13 cellular contexts compared by ENCODE assay signal in genomic region chr3:12308517-12308916, GRCh38. TPM values are rescaled to one million over a fixed set of nuclear protein-coding genes. Genes with fewer than 3 reads are reported as not detected.
DNase-seq lines count a peak whose midpoint lies in the region; ATAC-seq and TF ChIP-seq lines count a peak whose summit lies in the region.
"Had no signal": no experiment of that assay in that cellular context is flagged by ENCODE, and none has a peak within 500 bp of the region (broad histone marks: within the 10 kb centered on the region; RNA-seq: fewer than 3 reads in every experiment).

No MANE protein-coding gene starts in this region.

- intact Hi-C loops in mammary epithelial cell (cut with micrococcal nuclease), result no loop called here

- H2AK5ac ChIP-seq in mesenchymal stem cell (ENCODE audit: low read length, severe bottlenecking), result no peak overlapping the region

- TF ChIP-seq CTCF in mammary epithelial cell (conservative IDR thresholded peaks at IDR 0.05 in 1 of 2, IDR thresholded peaks at IDR 0.05 in 1 of 2; ENCODE audit: extremely low read depth in 1 of 2, insufficient read depth in 1 of 2, low read depth in 1 of 2, low read length in 2 of 2), result no peak
- TF ChIP-seq CTCF in GM20000 (IDR thresholded peaks at IDR 0.05; ENCODE audit: extremely low read depth, missing control alignments), result no peak
- TF ChIP-seq CTCF in WTC11 (IDR thresholded peaks at IDR 0.05), result no peak

- H3K23ac ChIP-seq in mesenchymal stem cell (ENCODE audit: low read length in 2 of 2), result no peak overlapping the region

- H3K9me3 ChIP-seq in mammary epithelial cell (replicated peaks; ENCODE audit: insufficient read depth, low read length), result no peaks in the 10 kb centered on the region
- no peaks in the 10 kb centered on the region for H3K9me3 ChIP-seq in mesenchymal stem cell (ENCODE audit: control insufficient read depth, low read length)

- H3K27ac ChIP-seq in mammary epithelial cell (ENCODE audit: insufficient read depth, low read depth, low read length) (peak overlapping the region; percentile 22), mesenchymal stem cell (ENCODE audit: low read length, poor library complexity, severe bottlenecking) (peak overlapping the region; percentile 71)
- H3K27ac ChIP-seq: parathyroid adenoma had no signal

- H3K4me3 ChIP-seq in mammary epithelial cell (replicated peaks in 1 of 3; ENCODE audit: insufficient read depth in 1 of 3, low read depth in 2 of 3, low read length in 3 of 3) (no peak overlapping the region), mesenchymal stem cell (ENCODE audit: insufficient read depth in 1 of 2, low read depth in 1 of 2, low read length in 2 of 2) (no peak overlapping the region)

- ATAC-seq in HG03039 (IDR thresholded peaks at IDR 0.05; ENCODE audit: unreplicated experiment) (no peak), HG03521 (IDR thresholded peaks at IDR 0.05; ENCODE audit: unreplicated experiment) (no peak), WTC11 (no peak)

- no peak overlapping the region for H2BK12ac ChIP-seq in mesenchymal stem cell (ENCODE audit: low read length in 2 of 2)

- H3K27me3 ChIP-seq in mammary epithelial cell (ENCODE audit: insufficient read depth, low read length) (no peaks in the 10 kb centered on the region), mesenchymal stem cell (ENCODE audit: control insufficient read depth in 1 of 2, insufficient read depth in 1 of 2, low read length in 2 of 2) (no peaks in the 10 kb centered on the region)

- in situ Hi-C loops in mammary epithelial cell (cut with MboI; ENCODE audit: low sequenced_read_pairs in 2 of 2), result no loop called here

- H3K79me1 ChIP-seq in mesenchymal stem cell (replicated peaks; ENCODE audit: low read length, poor library complexity, severe bottlenecking), result peaks cover 13% of the 10 kb centered on the region

- no peaks in the 10 kb centered on the region for H3K9me3 Mint-ChIP-seq in WTC11
- H3K9me3 Mint-ChIP-seq: central memory CD8-positive, alpha-beta T cell; H9 had no signal

- H3K14ac ChIP-seq in mesenchymal stem cell (ENCODE audit: low read length in 2 of 2), result no peak overlapping the region

- CTCF ChIA-PET in mammary epithelial cell (lab: Charles Lee; ENCODE audit: low non-redundant PET), result no interaction called here
- CTCF ChIA-PET in WTC11 (lab: Charles Lee), result no interaction called here

- H3K18ac ChIP-seq in mesenchymal stem cell (ENCODE audit: low read depth in 1 of 2, low read length in 2 of 2), result no peak overlapping the region

- no peak overlapping the region for H2BK120ac ChIP-seq in mesenchymal stem cell (ENCODE audit: low read depth, low read length)

- no peak overlapping the region for H2AFZ ChIP-seq in mammary epithelial cell (ENCODE audit: low read depth, low read length)
- H2AFZ ChIP-seq in mesenchymal stem cell (ENCODE audit: low read depth, low read length), result no peak overlapping the region
- H2AFZ ChIP-seq: parathyroid adenoma had no signal

- H3K36me3 Mint-ChIP-seq in WTC11, result no peaks in the 10 kb centered on the region

- no peaks in the 10 kb centered on the region for H3K27me3 Mint-ChIP-seq in WTC11 (ENCODE audit: low read depth)

- H4K8ac ChIP-seq in mesenchymal stem cell (ENCODE audit: low read length), result no peak overlapping the region

- H3K9ac ChIP-seq in mammary epithelial cell (ENCODE audit: insufficient read depth, low read length) (no peak overlapping the region), mesenchymal stem cell (ENCODE audit: low read length) (no peak overlapping the region)
- H3K9ac ChIP-seq: parathyroid adenoma had no signal

- dilution Hi-C loops in mammary epithelial cell (cut with HindIII; ENCODE audit: low sequenced_read_pairs), result no loop called here

- H3K4me2 ChIP-seq in mammary epithelial cell (ENCODE audit: insufficient read depth, low read depth, low read length) (peak overlapping the region; percentile 15), mesenchymal stem cell (ENCODE audit: low read length, poor library complexity, severe bottlenecking) (no peak overlapping the region)

- no peak overlapping the region for H3K4me3 Mint-ChIP-seq in WTC11
- H3K4me3 Mint-ChIP-seq: central memory CD8-positive, alpha-beta T cell; H9 had no signal

- no peaks in the 10 kb centered on the region for H4K20me1 ChIP-seq in mammary epithelial cell (ENCODE audit: insufficient read depth, low read length)

- POLR2A ChIA-PET in WTC11 (lab: Charles Lee), result no interaction called here

- H2BK5ac ChIP-seq in mesenchymal stem cell (ENCODE audit: low read depth, low read length, poor library complexity, severe bottlenecking), result no peak overlapping the region

- BruUV-seq in mammary epithelial cell (replicated peaks; lab: Mats Ljungman, UMichigan), result no TSS peak

- H3K4me1 ChIP-seq in mammary epithelial cell (ENCODE audit: insufficient read depth, low read length) (peaks cover 23% of the 10 kb centered on the region), mesenchymal stem cell (ENCODE audit: control insufficient read depth, insufficient read depth, low read depth, low read length) (peaks cover 5% of the 10 kb centered on the region)
- H3K4me1 ChIP-seq: parathyroid adenoma had no signal

- H3K36me3 ChIP-seq in mammary epithelial cell (ENCODE audit: insufficient read depth, low read length), result no peaks in the 10 kb centered on the region
- H3K36me3 ChIP-seq in mesenchymal stem cell (ENCODE audit: control insufficient read depth in 1 of 2, insufficient read depth in 2 of 2, low read depth in 1 of 2, low read length in 2 of 2), result peaks cover 0 to 4% of the 10 kb centered on the region in 2 experiments

- H3K79me2 ChIP-seq in mammary epithelial cell (ENCODE audit: insufficient read depth, low read length), result no peaks in the 10 kb centered on the region
- H3K79me2 ChIP-seq: parathyroid adenoma had no signal

- H2BK15ac ChIP-seq in mesenchymal stem cell (ENCODE audit: low read depth, poor library complexity, severe bottlenecking), result no peak overlapping the region

- H3K4me1 Mint-ChIP-seq in WTC11, result no peaks in the 10 kb centered on the region
- H3K4me1 Mint-ChIP-seq: central memory CD8-positive, alpha-beta T cell; H9 had no signal

- H3K27ac Mint-ChIP-seq in WTC11, result no peak overlapping the region
- H3K27ac Mint-ChIP-seq: H9 had no signal

- H4K91ac ChIP-seq in mesenchymal stem cell (ENCODE audit: low read length), result no peak overlapping the region

- no peak overlapping the region for H3K4ac ChIP-seq in mesenchymal stem cell (ENCODE audit: low read depth in 1 of 2, low read length in 2 of 2)

- DNase-seq in AML-193 (lab: John Stamatoyannopoulos, UW) (peak; percentile 18 to 25), HuH-7.5 (ENCODE audit: low spot score) (peak; percentile 49), mammary epithelial cell (peak; percentile 70), mesenchymal stem cell (peak; percentile 66), GM20000 (ENCODE audit: low spot score) (no peak), WTC11 (ENCODE audit: low spot score) (no peak)
- DNase-seq: H9, islet precursor cell, NCI-H2227 treated with DMSO at 0.1 percent for 48 hours had no signal

TF ChIP-seq in WTC11, 78 proteins besides CTCF, POLR2A, EP300 and RAD21 (continues in another document):
- no peak for TF ChIP-seq ZBTB43 (CRISPR knock-in tag; IDR thresholded peaks at IDR 0.05)
- TF ChIP-seq TEAD1 (CRISPR knock-in tag; IDR thresholded peaks at IDR 0.05), result no peak
- TF ChIP-seq JAZF1 (CRISPR knock-in tag; IDR thresholded peaks at IDR 0.05), result no peak
- TF ChIP-seq ARID4B (CRISPR knock-in tag; IDR thresholded peaks at IDR 0.05; ENCODE audit: borderline replicate concordance), result no peak

RNA-seq across cellular contexts. Expression of gene PPARG, which starts 19.6 kb away (rescaled TPM):
- under 1 TPM; 0.17 to 0.54 TPM for total RNA-seq in mammary epithelial cell
- polyA plus RNA-seq in mammary epithelial cell, result 0.45 TPM
- polyA minus RNA-seq in mammary epithelial cell, result 0.62 TPM
- 10.3 TPM for polyA plus RNA-seq in mesenchymal stem cell (2013, experiment 1 of 2)
- polyA plus RNA-seq in mesenchymal stem cell (2013, experiment 2 of 2), result 9.9 TPM
- total RNA-seq in WTC11 (2021), result 0.30 to 0.79 TPM (median 0.66 TPM) in 3 replicates

Comparison
In these comparisons a context has a peak if more than half of its experiments do, and no peak if none do; other contexts are left out.
1. DNase-seq: peak in AML-193 (2 of 2), HuH-7.5 (single experiment), mammary epithelial cell (single experiment) and mesenchymal stem cell (single experiment); none in GM20000 (single experiment) and WTC11 (single experiment).